In the genomic region with DNA sequence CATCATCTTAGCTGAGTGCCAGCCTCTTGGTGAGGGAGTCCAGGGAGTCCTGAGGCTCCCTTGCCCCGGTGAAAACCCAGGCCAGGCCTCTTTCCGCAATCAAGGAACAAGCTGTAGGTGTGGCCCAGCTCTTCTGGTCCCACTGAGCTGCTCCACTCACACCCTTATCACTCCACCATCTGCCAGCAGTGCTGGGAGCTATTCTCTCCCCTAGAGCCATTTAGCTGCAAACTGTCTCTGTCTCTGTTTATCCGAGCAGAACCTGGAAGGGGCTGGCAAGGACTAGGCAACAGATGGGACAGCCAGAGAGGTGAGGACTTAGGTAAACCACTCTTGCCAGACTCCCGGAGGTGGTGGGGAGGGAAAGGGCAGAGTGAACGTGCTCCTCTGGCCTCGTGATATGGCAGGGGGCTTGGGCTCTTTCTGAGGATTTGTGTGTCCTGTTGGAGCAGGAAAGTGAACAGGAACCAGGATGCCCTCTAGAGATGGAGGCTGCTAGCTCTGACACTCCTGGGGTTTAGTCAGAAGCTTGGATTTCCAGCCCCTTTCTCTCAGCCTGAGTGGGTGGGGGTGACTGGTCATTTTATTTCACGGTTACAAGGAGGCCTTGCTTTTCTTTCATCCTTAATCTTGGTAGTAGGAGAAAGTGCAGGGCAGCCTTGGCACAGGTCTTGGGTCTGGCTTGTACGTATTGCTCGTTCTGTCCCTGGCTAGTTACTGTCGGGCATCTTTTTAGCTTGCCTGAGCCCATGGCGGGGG, we compare ENCODE assay signal across 9 cellular contexts. TPM values are rescaled to one million over a fixed set of nuclear protein-coding genes. Genes with fewer than 3 reads are reported as not detected.
DNase-seq lines count a peak whose midpoint lies in the region; ATAC-seq and TF ChIP-seq lines count a peak whose summit lies in the region.
"Had no signal": no experiment of that assay in that cellular context is flagged by ENCODE, and none has a peak within 500 bp of the region (broad histone marks: within the 10 kb centered on the region; RNA-seq: fewer than 3 reads in every experiment).

No MANE protein-coding gene starts in this region.

- H3K27ac ChIP-seq in CD4-positive, alpha-beta memory T cell (ENCODE audit: low read depth, low read length): no peak overlapping the region
- peak overlapping the region in 45 of 59 donors; percentile 1 to 80 (median 46) for H3K27ac ChIP-seq in dorsolateral prefrontal cortex
- H3K27ac ChIP-seq: prostate gland had no signal

- no peak for TF ChIP-seq CTCF in dorsolateral prefrontal cortex (IDR thresholded peaks at IDR 0.05 in 54 of 56, conservative IDR thresholded peaks at IDR 0.05 in 2 of 56; ENCODE audit: low read depth in 1 of 56, partially characterized antibody in 56 of 56)

- H3K36me3 ChIP-seq in CD4-positive, alpha-beta memory T cell (ENCODE audit: insufficient read depth, low read length): no peaks in the 10 kb centered on the region
- H3K36me3 ChIP-seq: prostate gland had no signal

- H3K27me3 Mint-ChIP-seq in CD4-positive, alpha-beta memory T cell: no peaks in the 10 kb centered on the region
- no peaks in the 10 kb centered on the region for H3K27me3 Mint-ChIP-seq in naive thymus-derived CD8-positive, alpha-beta T cell

- H3K4me1 Mint-ChIP-seq in CD4-positive, alpha-beta memory T cell: peaks cover 58 to 95% (median 77%) of the 10 kb centered on the region in 4 donors
- H3K4me1 Mint-ChIP-seq in naive thymus-derived CD8-positive, alpha-beta T cell: peaks cover 62 to 99% (median 97%) of the 10 kb centered on the region in 4 donors

- intact Hi-C loops in CD4-positive, alpha-beta memory T cell (cut with micrococcal nuclease): no loop called here
- intact Hi-C loops in dorsolateral prefrontal cortex (cut with DNase I): no loop called here

- peak overlapping the region in 4 of 7 donors; percentile 44 to 67 (median 56) for H3K27ac Mint-ChIP-seq in CD4-positive, alpha-beta memory T cell
- H3K27ac Mint-ChIP-seq in naive thymus-derived CD8-positive, alpha-beta T cell: peak overlapping the region; percentile 68 to 92 (median 88)

- no peaks in the 10 kb centered on the region for H3K27me3 ChIP-seq in CD4-positive, alpha-beta memory T cell (ENCODE audit: insufficient read depth, low read length)
- H3K27me3 ChIP-seq in dorsolateral prefrontal cortex: no peaks in the 10 kb centered on the region

- POLR2A ChIA-PET in CD4-positive, alpha-beta memory T cell (lab: Charles Lee; ENCODE audit: partially characterized antibody): no interaction called here
- POLR2A ChIA-PET in naive thymus-derived CD8-positive, alpha-beta T cell (lab: Charles Lee): no interaction called here

- CTCF ChIA-PET in CD4-positive, alpha-beta memory T cell (lab: Charles Lee; ENCODE audit: partially characterized antibody): no interaction called here

- H3K4me1 ChIP-seq in CD4-positive, alpha-beta memory T cell (ENCODE audit: insufficient read depth, low read length): peaks cover 81% of the 10 kb centered on the region
- H3K4me1 ChIP-seq: prostate gland had no signal

- peaks cover 3 to 31% (median 10%) of the 10 kb centered on the region in 8 donors for H3K9me3 Mint-ChIP-seq in CD4-positive, alpha-beta memory T cell
- H3K9me3 Mint-ChIP-seq in naive thymus-derived CD8-positive, alpha-beta T cell: peaks cover 0 to 35% (median 10%) of the 10 kb centered on the region in 9 donors

- peaks cover 31 to 34% of the 10 kb centered on the region in 2 donors for H3K36me3 Mint-ChIP-seq in CD4-positive, alpha-beta memory T cell
- H3K36me3 Mint-ChIP-seq in naive thymus-derived CD8-positive, alpha-beta T cell: peaks cover 15 to 41% (median 29%) of the 10 kb centered on the region in 3 donors

- H3K4me3 ChIP-seq in CD4-positive, alpha-beta memory T cell (ENCODE audit: low read length in 2 of 2): no peak overlapping the region
- H3K4me3 ChIP-seq in dorsolateral prefrontal cortex: no peak overlapping the region
- H3K4me3 ChIP-seq: prostate gland had no signal

- H3K4me3 Mint-ChIP-seq in CD4-positive, alpha-beta memory T cell: peak overlapping the region in 2 of 8 donors; percentile 31 to 57
- peak overlapping the region in 8 of 10 donors; percentile 4 to 70 (median 53) for H3K4me3 Mint-ChIP-seq in naive thymus-derived CD8-positive, alpha-beta T cell

- no peaks in the 10 kb centered on the region for H3K9me3 ChIP-seq in CD4-positive, alpha-beta memory T cell (ENCODE audit: control insufficient read depth in 1 of 2, low read length in 2 of 2)
- H3K9me3 ChIP-seq: prostate gland had no signal

- no peak for DNase-seq in CD4-positive, alpha-beta memory T cell
- peak; percentile 93 for DNase-seq in NCI-H524 treated with DMSO at 0.1 percent for 48 hours (lab: John Stamatoyannopoulos, UW)
- peak in 1 of 10 donors; percentile 83 for DNase-seq in dorsolateral prefrontal cortex
- DNase-seq in naive thymus-derived CD8-positive, alpha-beta T cell: no peak
- no peak for DNase-seq in stimulated activated CD4-positive, alpha-beta T cell treated with anti-CD3 and anti-CD28 coated beads, Interleukin-15, amount 100 ng/mL, for 24 hours
- DNase-seq in iPS-NIHi11 (ENCODE audit: low spot score): no peak

- ATAC-seq in naive thymus-derived CD8-positive, alpha-beta T cell: no peak
- ATAC-seq in GM18867 (IDR thresholded peaks at IDR 0.05; ENCODE audit: unreplicated experiment): no peak
- no peak for ATAC-seq in HG02938 (IDR thresholded peaks at IDR 0.05; ENCODE audit: unreplicated experiment)

RNA-seq across cellular contexts. Expression of gene B3GNT2, which starts 19.6 kb away (rescaled TPM):
- total RNA-seq in CD4-positive, alpha-beta memory T cell: 10 to 100 TPM; 18.3 to 18.8 TPM
- polyA plus RNA-seq in CD4-positive, alpha-beta memory T cell: 10 to 100 TPM; 29.8 to 55.7 TPM
- 10 to 100 TPM in 107 of 120 experiments, 1 to 10 TPM in 13; 7.7 to 20.6 (median 12.6) TPM for total RNA-seq in dorsolateral prefrontal cortex
- 10 to 100 TPM; 20.7 to 22.8 TPM for total RNA-seq in naive thymus-derived CD8-positive, alpha-beta T cell
- polyA plus RNA-seq in naive thymus-derived CD8-positive, alpha-beta T cell: 10 to 100 TPM; 20.0 to 31.0 (median 27.0) TPM
